In genomic region chr17:42457107-42457787, GRCh38 we compare ENCODE assay signal across 8 cellular contexts. TPM values are rescaled to one million over a fixed set of nuclear protein-coding genes. Genes with fewer than 3 reads are reported as not detected.
DNase-seq lines count a peak whose midpoint lies in the region; FAIRE-seq and TF ChIP-seq lines count a peak whose summit lies in the region.

No MANE protein-coding gene starts in this region.

- 14 to 19% methylated on average over 6 of the region's 6 CpGs for WGBS in esophagus squamous epithelium, 2 donors

- H3K4me3 ChIP-seq in Peyer's patch (no peak overlapping the region), esophagus squamous epithelium (no peak overlapping the region), skeletal muscle satellite cell (ENCODE audit: low read length) (no peak overlapping the region)

- no peaks in the 10 kb centered on the region for H3K27me3 ChIP-seq in Peyer's patch
- no peaks in the 10 kb centered on the region for H3K27me3 ChIP-seq in esophagus squamous epithelium
- no peaks in the 10 kb centered on the region for H3K27me3 ChIP-seq in skeletal muscle satellite cell (ENCODE audit: control insufficient read depth, insufficient read depth, low read length)

- H3K27ac ChIP-seq in Peyer's patch (peak overlapping the region; percentile 63 to 97 (median 90)), esophagus squamous epithelium (peak overlapping the region; percentile 38 to 99 (median 88))

- FAIRE-seq in GM18507 (lab: Jason Lieb, UNC), result peak; percentile 75

- H3K9me3 ChIP-seq in Peyer's patch (no peaks in the 10 kb centered on the region), esophagus squamous epithelium (no peaks in the 10 kb centered on the region), skeletal muscle satellite cell (replicated peaks; ENCODE audit: low read length) (no peaks in the 10 kb centered on the region)

- TF ChIP-seq POLR2A in Peyer's patch (IDR thresholded peaks at IDR 0.05) (no peak), esophagus squamous epithelium (IDR thresholded peaks at IDR 0.05) (no peak)

- peak overlapping the region; percentile 68 for H3K4me2 ChIP-seq in skeletal muscle satellite cell (ENCODE audit: low read length)

- peaks cover 0 to under 1% (median 0%) of the 10 kb centered on the region in 3 donors for H3K36me3 ChIP-seq in Peyer's patch
- H3K36me3 ChIP-seq in esophagus squamous epithelium, result peaks cover 0 to 15% (median 0%) of the 10 kb centered on the region in 3 donors
- peaks cover 7% of the 10 kb centered on the region for H3K36me3 ChIP-seq in skeletal muscle satellite cell (ENCODE audit: insufficient read depth, low read length)

- TF ChIP-seq CTCF in Peyer's patch (IDR thresholded peaks at IDR 0.05) (no peak), esophagus squamous epithelium (IDR thresholded peaks at IDR 0.05) (no peak)

- intact Hi-C loops in esophagus squamous epithelium (cut with DNase I), result no loop called here

- peaks cover 0 to 29% (median 13%) of the 10 kb centered on the region in 4 donors for H3K4me1 ChIP-seq in Peyer's patch
- peaks cover 23 to 55% (median 24%) of the 10 kb centered on the region in 3 donors for H3K4me1 ChIP-seq in esophagus squamous epithelium
- H3K4me1 ChIP-seq in skeletal muscle satellite cell (ENCODE audit: control insufficient read depth, insufficient read depth, low read length), result peaks cover 32% of the 10 kb centered on the region

- DNase-seq in GM18507 (ENCODE audit: extremely low spot score, insufficient read length, low read depth), result no peak
- DNase-seq in Peyer's patch, result no peak
- DNase-seq in esophagus squamous epithelium (lab: John Stamatoyannopoulos, UW), result no peak
- no peak for DNase-seq in COLO829 (ENCODE audit: low spot score)
- no peak for DNase-seq in cerebellar cortex (ENCODE audit: low spot score)
- DNase-seq in DMS153 (lab: John Stamatoyannopoulos, UW), result no peak
- no peak for DNase-seq in hepatic stellate cell (ENCODE audit: low spot score)

- H3K9ac ChIP-seq in skeletal muscle satellite cell (ENCODE audit: low read depth, low read length), result peak overlapping the region; percentile 35

RNA-seq across cellular contexts. Expression of gene ATP6V0A1, which starts 1.4 kb away (rescaled TPM):
- 100 to 1,000 TPM; 121 to 251 (median 204) TPM for total RNA-seq in Peyer's patch
- 10 to 100 TPM; 35.9 to 62.7 (median 47.5) TPM for total RNA-seq in esophagus squamous epithelium
- total RNA-seq in skeletal muscle satellite cell (2012; rRNA removed), result 31.2 and 43.6 TPM in 2 replicates

RNA-seq across cellular contexts. Expression of gene CAVIN1, which starts 34.2 kb away (rescaled TPM):
- total RNA-seq in Peyer's patch (10 to 100 TPM; 16.3 to 94.9 (median 35.9) TPM), esophagus squamous epithelium (100 to 1,000 TPM in 2 of 4 donors, 10 to 100 TPM in 2; 67.8 to 210 (median 113) TPM)
- 663 and 678 TPM in 2 replicates for total RNA-seq in skeletal muscle satellite cell (2012; rRNA removed)
